14 cellular contexts compared by ENCODE assay signal in genomic region chr1:187876775-187877174, GRCh38.
DNase-seq lines count a peak whose midpoint lies in the region; ATAC-seq lines count a peak whose summit lies in the region.
"Had no signal": no experiment of that assay in that cellular context is flagged by ENCODE, and none has a peak within 500 bp of the region (broad histone marks: within the 10 kb centered on the region; RNA-seq: fewer than 3 reads in every experiment).

No MANE protein-coding gene starts in this region.

- H3K4me3 Mint-ChIP-seq in activated T-helper 2 cell treated with anti-CD3 and anti-CD28 coated beads, Interferon-gamma antibody, Interleukin-2, Interleukin-4, amounts not matched to agents 10 μg/mL and 5 μg/mL and 100 μg/mL, durations not matched to agents 14 hours and 24 hours and 36 hours (ENCODE audit: low read depth): no peak overlapping the region
- H3K4me3 Mint-ChIP-seq: CD14-positive monocyte; GM23338; T-helper 2 cell treated with Interferon-gamma antibody and Interleukin-4, amounts not matched to agents 5 μg/mL and 100 μg/mL, for 36 hours had no signal

- peak; percentile 85 for ATAC-seq in GM18868 (IDR thresholded peaks at IDR 0.05; ENCODE audit: unreplicated experiment)
- ATAC-seq: Panc1 had no signal

- no peaks in the 10 kb centered on the region for H3K27me3 Mint-ChIP-seq in activated T-helper 2 cell treated with anti-CD3 and anti-CD28 coated beads, Interferon-gamma antibody, Interleukin-2, Interleukin-4, amounts not matched to agents 10 μg/mL and 5 μg/mL and 100 μg/mL, durations not matched to agents 14 hours and 24 hours and 36 hours (ENCODE audit: low read depth)

- no peaks in the 10 kb centered on the region for H3K4me1 Mint-ChIP-seq in activated T-helper 2 cell treated with anti-CD3 and anti-CD28 coated beads, Interferon-gamma antibody, Interleukin-2, Interleukin-4, amounts not matched to agents 10 μg/mL and 5 μg/mL and 100 μg/mL, durations not matched to agents 14 hours and 24 hours and 36 hours (ENCODE audit: low read depth)
- H3K4me1 Mint-ChIP-seq: CD14-positive monocyte had no signal

- H3K9me3 Mint-ChIP-seq in activated T-helper 2 cell treated with anti-CD3 and anti-CD28 coated beads, Interferon-gamma antibody, Interleukin-2, Interleukin-4, amounts not matched to agents 10 μg/mL and 5 μg/mL and 100 μg/mL, durations not matched to agents 14 hours and 24 hours and 36 hours: peaks cover 14% of the 10 kb centered on the region
- H3K9me3 Mint-ChIP-seq: GM23338 had no signal

- H3K27ac Mint-ChIP-seq in activated T-helper 2 cell treated with anti-CD3 and anti-CD28 coated beads, Interferon-gamma antibody, Interleukin-2, Interleukin-4, amounts not matched to agents 10 μg/mL and 5 μg/mL and 100 μg/mL, durations not matched to agents 14 hours and 24 hours and 36 hours: no peak overlapping the region
- H3K27ac Mint-ChIP-seq: CD14-positive monocyte; GM23338; T-helper 2 cell treated with Interferon-gamma antibody and Interleukin-4, amounts not matched to agents 5 μg/mL and 100 μg/mL, for 36 hours had no signal

- DNase-seq in NCI-H748 (lab: John Stamatoyannopoulos, UW; ENCODE audit: unreplicated experiment): peak; percentile 76
- DNase-seq in NCI-H748 treated with DMSO at 0.1 percent for 48 hours (lab: John Stamatoyannopoulos, UW): no peak
- DNase-seq in NCI-H526 (lab: John Stamatoyannopoulos, UW): peak; percentile 14 to 34
- DNase-seq in activated T-helper 2 cell treated with anti-CD3 and anti-CD28 coated beads, Interferon-gamma antibody, Interleukin-2, Interleukin-4, amounts not matched to agents 10 μg/mL and 5 μg/mL and 100 μg/mL, durations not matched to agents 14 hours and 24 hours and 36 hours (ENCODE audit: low spot score): no peak
- no peak for DNase-seq in germinal center (ENCODE audit: low spot score)
- no peak for DNase-seq in stimulated activated CD8-positive, alpha-beta memory T cell treated with anti-CD3 and anti-CD28 coated beads, Interleukin-4, amount 100 ng/mL, for 48 hours
- DNase-seq: ACHN, AML-193, SW 1271 had no signal

- intact Hi-C loops in activated T-helper 2 cell treated with anti-CD3 and anti-CD28 coated beads, Interferon-gamma antibody, Interleukin-2, Interleukin-4, amounts not matched to agents 10 μg/mL and 5 μg/mL and 100 μg/mL, durations not matched to agents 14 hours and 24 hours and 36 hours (cut with micrococcal nuclease): no loop called here

- H3K36me3 Mint-ChIP-seq in activated T-helper 2 cell treated with anti-CD3 and anti-CD28 coated beads, Interferon-gamma antibody, Interleukin-2, Interleukin-4, amounts not matched to agents 10 μg/mL and 5 μg/mL and 100 μg/mL, durations not matched to agents 14 hours and 24 hours and 36 hours (ENCODE audit: low read depth): no peaks in the 10 kb centered on the region
- H3K36me3 Mint-ChIP-seq: CD14-positive monocyte had no signal

Comparison
In these comparisons a context has a peak if more than half of its experiments do, and no peak if none do; other contexts are left out.
1. DNase-seq: peak in NCI-H748 (single experiment) and NCI-H526 (2 of 2); none in NCI-H748 treated with DMSO at 0.1 percent for 48 hours (single experiment), activated T-helper 2 cell treated with anti-CD3 and anti-CD28 coated beads, Interferon-gamma antibody, Interleukin-2, Interleukin-4, amounts not matched to agents 10 μg/mL and 5 μg/mL and 100 μg/mL, durations not matched to agents 14 hours and 24 hours and 36 hours (single experiment), germinal center (single experiment) and stimulated activated CD8-positive, alpha-beta memory T cell treated with anti-CD3 and anti-CD28 coated beads, Interleukin-4, amount 100 ng/mL, for 48 hours (single experiment).